ENCODE assay signal across 19 cellular contexts in genomic region chr18:39801848-39802247, GRCh38.
"Had no signal": no experiment of that assay in that cellular context is flagged by ENCODE, and none has a peak within 500 bp of the region (broad histone marks: within the 10 kb centered on the region; RNA-seq: fewer than 3 reads in every experiment).

No MANE protein-coding gene starts in this region.

- H3K27me3 ChIP-seq: ovary, uterus had no signal

- H3K27me3 Mint-ChIP-seq: dendritic cell treated with granulocyte-macrophage colony-stimulating factor and Interleukin-4, amounts not matched to agents 40 ng/mL and 50 ng/mL, for 4 days; effector memory CD8-positive, alpha-beta T cell; progenitor cell of endocrine pancreas had no signal

- H3K27ac ChIP-seq: heart left ventricle, ovary, uterus had no signal

- H3K4me1 Mint-ChIP-seq: mesothelial cell of epicardium had no signal

- DNase-seq: effector memory CD8-positive, alpha-beta T cell; foreskin melanocyte; heart left ventricle; hippocampal formation; mammary epithelial cell; natural killer cell; nucleus accumbens; ovary; right cardiac atrium; stimulated activated CD4-positive, alpha-beta T cell treated with anti-CD3 and anti-CD28 coated beads, Interleukin-2, amount 100 ng/mL, for 48 hours; stimulated activated naive CD4-positive, alpha-beta T cell treated with Interleukin-2 at 50 U/mL for 16 hours; uterus had no signal

- H3K9me3 Mint-ChIP-seq: type B pancreatic cell had no signal

- H3K27ac Mint-ChIP-seq: dendritic cell treated with granulocyte-macrophage colony-stimulating factor and Interleukin-4, amounts not matched to agents 40 ng/mL and 50 ng/mL, for 4 days; effector memory CD8-positive, alpha-beta T cell; mesothelial cell of epicardium; natural killer cell; progenitor cell of endocrine pancreas; type B pancreatic cell had no signal

- H3K4me1 ChIP-seq: heart left ventricle, uterus had no signal

- H3K4me3 ChIP-seq: heart left ventricle, ovary, smooth muscle cell, uterus had no signal

- H3K4me3 Mint-ChIP-seq: dendritic cell treated with granulocyte-macrophage colony-stimulating factor and Interleukin-4, amounts not matched to agents 40 ng/mL and 50 ng/mL, for 4 days; effector memory CD8-positive, alpha-beta T cell; mesothelial cell of epicardium; natural killer cell; neural crest cell; type B pancreatic cell had no signal

- H3K36me3 ChIP-seq: heart left ventricle, ovary, uterus had no signal

- ATAC-seq: effector memory CD8-positive, alpha-beta T cell; heart left ventricle; left lobe of liver; right cardiac atrium had no signal

- H3K4me2 ChIP-seq: smooth muscle cell had no signal

- H3K36me3 Mint-ChIP-seq: mesothelial cell of epicardium, natural killer cell, type B pancreatic cell had no signal
